ENCODE assay signal across 8 cellular contexts in the genomic region with DNA sequence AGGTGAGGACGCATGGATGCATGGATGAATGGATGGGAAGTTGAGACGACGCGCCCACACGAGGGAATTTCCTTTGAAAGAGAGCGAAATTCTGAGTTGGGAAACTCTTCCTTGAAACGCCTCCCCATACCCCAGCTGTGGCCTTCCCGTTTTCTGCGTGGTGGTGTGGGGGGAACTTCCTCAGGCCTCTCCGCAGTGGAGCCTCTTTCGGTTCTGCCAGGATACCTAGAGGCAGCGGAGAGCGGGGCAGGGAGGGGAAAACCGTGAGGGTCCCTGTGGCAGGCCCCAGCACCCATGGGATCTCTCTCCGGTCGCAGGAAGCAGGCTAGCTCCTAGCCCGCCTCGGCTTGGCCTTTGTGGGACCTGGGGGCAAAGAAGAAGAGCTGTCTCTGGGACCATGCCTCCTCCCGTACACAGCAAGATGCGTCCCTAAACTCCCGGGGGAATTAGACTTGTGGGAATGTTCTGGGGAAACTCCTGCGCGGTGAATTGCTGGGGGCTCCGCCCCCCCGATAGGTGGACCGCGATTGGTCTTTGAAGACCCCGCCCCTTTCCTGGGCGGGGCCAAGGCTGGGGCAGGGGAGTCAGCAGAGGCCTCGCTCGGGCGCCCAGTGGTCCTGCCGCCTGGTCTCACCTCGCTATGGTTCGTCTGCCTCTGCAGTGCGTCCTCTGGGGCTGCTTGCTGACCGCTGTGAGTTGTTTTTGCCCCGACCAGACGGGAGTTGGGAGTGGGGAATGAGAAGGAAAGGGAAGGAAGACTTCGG. TPM values are rescaled to one million over a fixed set of nuclear protein-coding genes. Genes with fewer than 3 reads are reported as not detected.
DNase-seq lines count a peak whose midpoint lies in the region; ATAC-seq lines count a peak whose summit lies in the region.

A gene (plus strand): TSS at position 611 of the 764 bp plus-strand sequence. CDS start 30 bp downstream, at position 641.

- H3K27ac ChIP-seq in cingulate gyrus (ENCODE audit: low read depth, low read length), result peak within 1 kb of the TSS; percentile 39

- peak; percentile 79 for DNase-seq in DMS53 (lab: John Stamatoyannopoulos, UW)
- peak; percentile 52 for DNase-seq in LHCN-M2 (ENCODE audit: low read depth)
- peak; percentile 81 for DNase-seq in activated CD4-positive, alpha-beta T cell treated with anti-CD3 and anti-CD28 coated beads for 48 hours
- DNase-seq in left colon, result peak; percentile 84 to 87
- DNase-seq in stimulated activated CD4-positive, alpha-beta T cell treated with anti-CD3 and anti-CD28 coated beads, Interleukin-1b, Interleukin-23, amount 100 ng/mL, for 48 hours, result peak; percentile 66
- DNase-seq in NCI-H2227 treated with DMSO at 0.1 percent for 48 hours (lab: John Stamatoyannopoulos, UW), result no peak

- intact Hi-C loops in left colon (cut with DNase I, micrococcal nuclease), result no loop called here

- ATAC-seq in GM21529 (IDR thresholded peaks at IDR 0.05; ENCODE audit: unreplicated experiment) (peak; percentile 70), left colon (peak; percentile 87)

RNA-seq across cellular contexts. Expression of the gene that starts here (rescaled TPM):
- 1.2 and 2.6 TPM in 2 replicates for total RNA-seq in LHCN-M2 (2014; rRNA removed)
- polyA plus RNA-seq in LHCN-M2 (2012), result 0.44 TPM
- 1 to 10 TPM; 2.5 to 6.0 TPM for total RNA-seq in left colon
